2 cellular contexts compared by ENCODE assay signal in the genomic region with DNA sequence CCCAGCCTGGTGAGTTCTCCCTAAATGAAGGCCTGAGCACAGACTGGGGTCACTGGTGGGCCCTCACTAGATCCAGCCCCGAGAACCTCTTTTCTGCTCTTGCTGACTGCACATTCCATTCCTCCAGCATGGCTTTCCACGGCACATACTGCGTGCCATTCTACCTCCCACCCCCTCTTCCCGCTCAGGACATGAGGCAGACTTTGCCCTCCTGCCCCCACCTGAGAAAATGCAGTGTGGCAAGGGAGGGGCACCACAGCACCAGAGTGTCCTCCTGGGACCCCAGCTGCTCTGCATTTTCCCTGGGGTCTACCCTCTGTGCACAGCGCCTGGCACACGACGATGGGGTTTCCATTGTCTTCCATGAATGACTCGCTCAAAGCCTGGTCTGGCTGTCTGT.
TF ChIP-seq lines count a peak whose summit lies in the region.

No MANE protein-coding gene starts in this region.

TF ChIP-seq in GM23338, 12 proteins besides CTCF, POLR2A, EP300 and RAD21:
- no peak for TF ChIP-seq POLR2AphosphoS5 (IDR thresholded peaks at IDR 0.05; ENCODE audit: low read depth)
- no peak for TF ChIP-seq ZNF114 (CRISPR knock-in tag; IDR thresholded peaks at IDR 0.05)
- TF ChIP-seq CREB1 (CRISPR knock-in tag; IDR thresholded peaks at IDR 0.05; ENCODE audit: low read depth): no peak
- no peak for TF ChIP-seq STAT1 (IDR thresholded peaks at IDR 0.05; ENCODE audit: unreplicated experiment)

TF ChIP-seq in IMR-90, 13 proteins besides CTCF, POLR2A, EP300 and RAD21:
- TF ChIP-seq CEBPB (IDR thresholded peaks at IDR 0.05; ENCODE audit: low read depth, low read length) (no peak), RFX5 (IDR thresholded peaks at IDR 0.05; ENCODE audit: low read depth, low read length) (no peak), SMC3 (IDR thresholded peaks at IDR 0.05; ENCODE audit: low read depth, low read length) (no peak), FOS (IDR thresholded peaks at IDR 0.05; ENCODE audit: low read depth, low read length) (no peak)
- TF ChIP-seq, protein P1, sequence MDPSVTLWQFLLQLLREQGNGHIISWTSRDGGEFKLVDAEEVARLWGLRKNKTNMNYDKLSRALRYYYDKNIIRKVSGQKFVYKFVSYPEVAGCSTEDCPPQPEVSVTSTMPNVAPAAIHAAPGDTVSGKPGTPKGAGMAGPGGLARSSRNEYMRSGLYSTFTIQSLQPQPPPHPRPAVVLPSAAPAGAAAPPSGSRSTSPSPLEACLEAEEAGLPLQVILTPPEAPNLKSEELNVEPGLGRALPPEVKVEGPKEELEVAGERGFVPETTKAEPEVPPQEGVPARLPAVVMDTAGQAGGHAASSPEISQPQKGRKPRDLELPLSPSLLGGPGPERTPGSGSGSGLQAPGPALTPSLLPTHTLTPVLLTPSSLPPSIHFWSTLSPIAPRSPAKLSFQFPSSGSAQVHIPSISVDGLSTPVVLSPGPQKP (IDR thresholded peaks at IDR 0.05; ENCODE audit: borderline replicate concordance, low read depth, low read length): no peak
